ENCODE assay signal across 16 cellular contexts in the genomic region with DNA sequence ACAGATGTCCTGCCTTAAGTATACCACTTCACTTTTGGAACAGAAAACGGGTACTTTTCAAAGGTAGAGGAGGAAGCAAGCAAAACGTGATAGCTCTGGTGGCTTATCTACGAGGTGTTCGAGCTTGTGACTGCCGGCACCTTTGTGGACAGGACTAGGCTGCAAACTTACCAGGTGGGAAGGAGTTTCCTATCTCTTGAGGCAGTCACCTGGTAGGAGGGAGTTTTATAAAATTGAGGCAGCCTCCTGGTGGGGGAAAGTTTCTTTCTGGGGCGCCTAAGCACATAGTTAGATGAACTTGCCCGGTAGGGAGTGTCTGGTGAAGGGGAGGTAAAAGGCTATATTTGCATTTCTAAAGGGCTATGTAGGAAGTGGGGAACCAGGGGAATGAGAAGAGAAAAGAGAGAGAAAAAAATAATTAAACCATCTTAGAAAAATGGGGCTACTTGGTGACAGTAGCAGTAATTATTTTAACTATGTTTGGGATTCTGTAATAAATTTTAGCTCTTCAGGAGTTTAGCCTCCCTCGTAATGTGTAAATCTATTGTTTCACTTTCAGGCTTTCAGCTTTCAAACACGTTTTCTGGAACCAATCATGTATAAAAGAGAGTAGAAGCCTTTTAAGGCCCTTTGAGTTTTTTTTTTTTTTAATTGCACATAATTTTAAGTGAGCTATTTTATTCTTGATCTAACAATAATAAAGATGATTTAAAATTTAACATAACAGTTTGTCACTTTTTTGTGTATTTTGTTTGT.
"Had no signal": no experiment of that assay in that cellular context is flagged by ENCODE, and none has a peak within 500 bp of the region (broad histone marks: within the 10 kb centered on the region; RNA-seq: fewer than 3 reads in every experiment).

No MANE protein-coding gene starts in this region.

- H3K9me3 ChIP-seq: adrenal gland, gastroesophageal sphincter, left lung, stomach had no signal

- H3K27ac ChIP-seq: adrenal gland, gastroesophageal sphincter, hepatocyte, left lung, stomach had no signal

- ATAC-seq: activated CD4-positive, CD25-positive, alpha-beta regulatory T cell treated with anti-CD3 and anti-CD28 coated beads, Interleukin-2, amount 50 U/mL, for 24 hours; gastroesophageal sphincter; left lung; SK-N-SH treated with all-trans-retinoic acid at 6 μM for 48 hours; T-helper 17 cell had no signal

- H2AFZ ChIP-seq: hepatocyte had no signal

- H3K36me3 Mint-ChIP-seq: memory B cell had no signal

- H3K9me3 Mint-ChIP-seq: memory B cell had no signal

- H3K36me3 ChIP-seq: adrenal gland, gastroesophageal sphincter, left lung, stomach had no signal

- DNase-seq: activated CD4-positive, alpha-beta T cell treated with anti-CD3 and anti-CD28 coated beads, Interleukin-2, amount 50 U/mL, for 4 hours; activated naive CD4-positive, alpha-beta T cell treated with anti-CD3 and anti-CD28 coated beads, Interleukin-2, amount 50 U/mL, for 16 hours; activated T-cell treated with anti-CD3 and anti-CD28 coated beads, Interleukin-2, amount 50 U/mL, for 1 hour; adrenal gland; central memory CD4-positive, alpha-beta T cell; cortex of kidney; effector memory CD4-positive, alpha-beta T cell; left lung; stimulated activated CD4-positive, alpha-beta T cell treated with anti-CD3 and anti-CD28 coated beads, Interleukin-4, amount 100 ng/mL, for 4 hours; stomach; T-helper 17 cell had no signal

- H3K27ac Mint-ChIP-seq: memory B cell, T-helper 17 cell had no signal

- H3K79me2 ChIP-seq: hepatocyte had no signal

- H3K4me2 ChIP-seq: hepatocyte had no signal

- H3K27me3 ChIP-seq: adrenal gland, gastroesophageal sphincter, hepatocyte, left lung, stomach had no signal

- H3K4me3 Mint-ChIP-seq: memory B cell, T-helper 17 cell had no signal

- H3K4me3 ChIP-seq: adrenal gland, gastroesophageal sphincter, hepatocyte, left lung, stomach had no signal

- H3K4me1 ChIP-seq: adrenal gland, gastroesophageal sphincter, left lung, stomach had no signal
